1 cellular context compared by ENCODE assay signal in the genomic region with DNA sequence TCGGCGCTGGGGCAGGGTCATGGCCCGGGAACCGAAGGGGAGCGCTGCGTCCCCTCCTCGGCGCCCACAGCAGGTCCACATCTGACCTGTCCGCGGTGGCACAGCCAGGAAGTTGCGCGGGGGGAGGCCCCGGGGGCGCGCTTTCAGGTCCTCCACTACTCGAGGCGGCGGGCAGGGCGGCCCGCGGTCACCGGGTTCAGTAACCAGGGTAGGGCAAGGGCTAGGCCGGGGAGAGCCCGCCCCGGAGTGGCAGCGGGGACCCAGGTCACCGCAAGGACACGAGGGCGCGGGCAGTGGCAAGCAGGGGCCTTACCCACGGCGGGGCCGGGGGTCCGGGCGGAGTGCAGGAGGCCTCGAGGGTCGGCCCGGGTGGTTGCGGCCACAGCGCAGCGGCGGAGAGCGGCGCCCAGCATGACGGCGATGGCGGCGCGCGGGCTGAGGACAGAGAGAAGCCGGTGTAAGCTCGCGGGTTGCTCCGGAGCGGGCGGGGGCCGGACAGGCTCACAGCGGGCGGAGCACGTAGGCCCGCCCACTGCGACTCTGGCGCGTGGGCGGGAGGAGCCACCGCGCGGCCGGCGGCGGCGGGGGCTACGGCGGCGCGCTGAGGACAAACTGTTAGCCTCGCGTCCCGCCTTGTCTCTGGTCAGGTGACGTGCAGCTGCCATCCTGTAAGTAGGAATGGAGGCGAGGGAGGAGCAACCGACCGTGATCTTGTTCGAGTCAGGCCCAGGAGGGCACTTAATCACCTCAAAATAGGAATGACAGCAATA.
TF ChIP-seq lines count a peak whose summit lies in the region.

A gene (minus strand): TSS at position 472 of the 770 bp plus-strand sequence. CDS start 59 bp downstream, at position 413.

TF ChIP-seq in HepG2, 621 proteins besides CTCF, POLR2A, EP300 and RAD21 (continued from another document and continues in another):
- TF ChIP-seq, protein P1, sequence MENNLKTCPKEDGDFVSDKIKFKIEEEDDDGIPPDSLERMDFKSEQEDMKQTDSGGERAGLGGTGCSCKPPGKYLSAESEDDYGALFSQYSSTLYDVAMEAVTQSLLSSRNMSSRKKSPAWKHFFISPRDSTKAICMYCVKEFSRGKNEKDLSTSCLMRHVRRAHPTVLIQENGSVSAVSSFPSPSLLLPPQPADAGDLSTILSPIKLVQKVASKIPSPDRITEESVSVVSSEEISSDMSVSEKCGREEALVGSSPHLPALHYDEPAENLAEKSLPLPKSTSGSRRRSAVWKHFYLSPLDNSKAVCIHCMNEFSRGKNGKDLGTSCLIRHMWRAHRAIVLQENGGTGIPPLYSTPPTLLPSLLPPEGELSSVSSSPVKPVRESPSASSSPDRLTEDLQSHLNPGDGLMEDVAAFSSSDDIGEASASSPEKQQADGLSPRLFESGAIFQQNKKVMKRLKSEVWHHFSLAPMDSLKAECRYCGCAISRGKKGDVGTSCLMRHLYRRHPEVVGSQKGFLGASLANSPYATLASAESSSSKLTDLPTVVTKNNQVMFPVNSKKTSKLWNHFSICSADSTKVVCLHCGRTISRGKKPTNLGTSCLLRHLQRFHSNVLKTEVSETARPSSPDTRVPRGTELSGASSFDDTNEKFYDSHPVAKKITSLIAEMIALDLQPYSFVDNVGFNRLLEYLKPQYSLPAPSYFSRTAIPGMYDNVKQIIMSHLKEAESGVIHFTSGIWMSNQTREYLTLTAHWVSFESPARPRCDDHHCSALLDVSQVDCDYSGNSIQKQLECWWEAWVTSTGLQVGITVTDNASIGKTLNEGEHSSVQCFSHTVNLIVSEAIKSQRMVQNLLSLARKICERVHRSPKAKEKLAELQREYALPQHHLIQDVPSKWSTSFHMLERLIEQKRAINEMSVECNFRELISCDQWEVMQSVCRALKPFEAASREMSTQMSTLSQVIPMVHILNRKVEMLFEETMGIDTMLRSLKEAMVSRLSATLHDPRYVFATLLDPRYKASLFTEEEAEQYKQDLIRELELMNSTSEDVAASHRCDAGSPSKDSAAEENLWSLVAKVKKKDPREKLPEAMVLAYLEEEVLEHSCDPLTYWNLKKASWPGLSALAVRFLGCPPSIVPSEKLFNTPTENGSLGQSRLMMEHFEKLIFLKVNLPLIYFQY (CRISPR knock-in tag; IDR thresholded peaks at IDR 0.05; ENCODE audit: borderline replicate concordance), result no peak; the same call in 1 of the 2 replicates
- peak; percentile 87 for TF ChIP-seq ZNF772 (CRISPR knock-in tag; IDR thresholded peaks at IDR 0.05)
- TF ChIP-seq, protein P2, sequence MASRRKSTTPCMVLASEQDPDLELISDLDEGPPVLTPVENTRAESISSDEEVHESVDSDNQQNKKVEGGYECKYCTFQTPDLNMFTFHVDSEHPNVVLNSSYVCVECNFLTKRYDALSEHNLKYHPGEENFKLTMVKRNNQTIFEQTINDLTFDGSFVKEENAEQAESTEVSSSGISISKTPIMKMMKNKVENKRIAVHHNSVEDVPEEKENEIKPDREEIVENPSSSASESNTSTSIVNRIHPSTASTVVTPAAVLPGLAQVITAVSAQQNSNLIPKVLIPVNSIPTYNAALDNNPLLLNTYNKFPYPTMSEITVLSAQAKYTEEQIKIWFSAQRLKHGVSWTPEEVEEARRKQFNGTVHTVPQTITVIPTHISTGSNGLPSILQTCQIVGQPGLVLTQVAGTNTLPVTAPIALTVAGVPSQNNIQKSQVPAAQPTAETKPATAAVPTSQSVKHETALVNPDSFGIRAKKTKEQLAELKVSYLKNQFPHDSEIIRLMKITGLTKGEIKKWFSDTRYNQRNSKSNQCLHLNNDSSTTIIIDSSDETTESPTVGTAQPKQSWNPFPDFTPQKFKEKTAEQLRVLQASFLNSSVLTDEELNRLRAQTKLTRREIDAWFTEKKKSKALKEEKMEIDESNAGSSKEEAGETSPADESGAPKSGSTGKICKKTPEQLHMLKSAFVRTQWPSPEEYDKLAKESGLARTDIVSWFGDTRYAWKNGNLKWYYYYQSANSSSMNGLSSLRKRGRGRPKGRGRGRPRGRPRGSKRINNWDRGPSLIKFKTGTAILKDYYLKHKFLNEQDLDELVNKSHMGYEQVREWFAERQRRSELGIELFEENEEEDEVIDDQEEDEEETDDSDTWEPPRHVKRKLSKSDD (CRISPR knock-in tag; IDR thresholded peaks at IDR 0.05; ENCODE audit: low read depth), result 0 out of 2 replicates have a peak, but pooled peaks have one; percentile 73
- no peak for TF ChIP-seq ZFP36L2 (CRISPR knock-in tag; IDR thresholded peaks at IDR 0.05)
- peak; percentile 77; the same call in 1 of the 2 replicates for TF ChIP-seq SRY (CRISPR knock-in tag; IDR thresholded peaks at IDR 0.05)
- TF ChIP-seq, protein P3, sequence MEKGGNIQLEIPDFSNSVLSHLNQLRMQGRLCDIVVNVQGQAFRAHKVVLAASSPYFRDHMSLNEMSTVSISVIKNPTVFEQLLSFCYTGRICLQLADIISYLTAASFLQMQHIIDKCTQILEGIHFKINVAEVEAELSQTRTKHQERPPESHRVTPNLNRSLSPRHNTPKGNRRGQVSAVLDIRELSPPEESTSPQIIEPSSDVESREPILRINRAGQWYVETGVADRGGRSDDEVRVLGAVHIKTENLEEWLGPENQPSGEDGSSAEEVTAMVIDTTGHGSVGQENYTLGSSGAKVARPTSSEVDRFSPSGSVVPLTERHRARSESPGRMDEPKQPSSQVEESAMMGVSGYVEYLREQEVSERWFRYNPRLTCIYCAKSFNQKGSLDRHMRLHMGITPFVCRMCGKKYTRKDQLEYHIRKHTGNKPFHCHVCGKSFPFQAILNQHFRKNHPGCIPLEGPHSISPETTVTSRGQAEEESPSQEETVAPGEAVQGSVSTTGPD (CRISPR knock-in tag; IDR thresholded peaks at IDR 0.05), result no peak
- TF ChIP-seq ZBTB7B (CRISPR knock-in tag; IDR thresholded peaks at IDR 0.05), result peak; percentile 81
- TF ChIP-seq ZC3H13 (CRISPR knock-in tag; IDR thresholded peaks at IDR 0.05), result peak; percentile 82
- TF ChIP-seq CREB1 (IDR thresholded peaks at IDR 0.05), result peak; percentile 70
- TF ChIP-seq CREB1 (CRISPR knock-in tag; IDR thresholded peaks at IDR 0.05), result no peak
- TF ChIP-seq ISL2 (CRISPR knock-in tag; IDR thresholded peaks at IDR 0.05), result peak; percentile 31; the same call in 1 of the 2 replicates
- 0 out of 2 replicates have a peak, but pooled peaks have one; percentile 44 for TF ChIP-seq ZNF367 (CRISPR knock-in tag; IDR thresholded peaks at IDR 0.05; ENCODE audit: borderline replicate concordance)
- peak; percentile 96 for TF ChIP-seq ATF7-NPFF (CRISPR knock-in tag; IDR thresholded peaks at IDR 0.05; ENCODE audit: low read depth)
- TF ChIP-seq ZNF20 (CRISPR knock-in tag; IDR thresholded peaks at IDR 0.05), result no peak
- peak; percentile 94 for TF ChIP-seq SAP130 (CRISPR knock-in tag; IDR thresholded peaks at IDR 0.05; ENCODE audit: low read depth)
- TF ChIP-seq, protein P4, sequence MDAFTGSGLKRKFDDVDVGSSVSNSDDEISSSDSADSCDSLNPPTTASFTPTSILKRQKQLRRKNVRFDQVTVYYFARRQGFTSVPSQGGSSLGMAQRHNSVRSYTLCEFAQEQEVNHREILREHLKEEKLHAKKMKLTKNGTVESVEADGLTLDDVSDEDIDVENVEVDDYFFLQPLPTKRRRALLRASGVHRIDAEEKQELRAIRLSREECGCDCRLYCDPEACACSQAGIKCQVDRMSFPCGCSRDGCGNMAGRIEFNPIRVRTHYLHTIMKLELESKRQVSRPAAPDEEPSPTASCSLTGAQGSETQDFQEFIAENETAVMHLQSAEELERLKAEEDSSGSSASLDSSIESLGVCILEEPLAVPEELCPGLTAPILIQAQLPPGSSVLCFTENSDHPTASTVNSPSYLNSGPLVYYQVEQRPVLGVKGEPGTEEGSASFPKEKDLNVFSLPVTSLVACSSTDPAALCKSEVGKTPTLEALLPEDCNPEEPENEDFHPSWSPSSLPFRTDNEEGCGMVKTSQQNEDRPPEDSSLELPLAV (CRISPR knock-in tag; conservative IDR thresholded peaks at IDR 0.05; ENCODE audit: low read depth), result no peak
- TF ChIP-seq NFIB (CRISPR knock-in tag; IDR thresholded peaks at IDR 0.05; ENCODE audit: borderline replicate concordance), result no peak; the same call in 1 of the 2 replicates
- TF ChIP-seq, protein P5, sequence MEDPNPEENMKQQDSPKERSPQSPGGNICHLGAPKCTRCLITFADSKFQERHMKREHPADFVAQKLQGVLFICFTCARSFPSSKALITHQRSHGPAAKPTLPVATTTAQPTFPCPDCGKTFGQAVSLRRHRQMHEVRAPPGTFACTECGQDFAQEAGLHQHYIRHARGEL (CRISPR knock-in tag; IDR thresholded peaks at IDR 0.05), result no peak
- TF ChIP-seq AHR (CRISPR knock-in tag; IDR thresholded peaks at IDR 0.05), result peak; percentile 81; the same call in 1 of the 2 replicates
- TF ChIP-seq ZNF530 (CRISPR knock-in tag; IDR thresholded peaks at IDR 0.05; ENCODE audit: low read depth), result no peak
- TF ChIP-seq KLF9 (CRISPR knock-in tag; IDR thresholded peaks at IDR 0.05; ENCODE audit: low read depth), result no peak
- TF ChIP-seq, protein P6, sequence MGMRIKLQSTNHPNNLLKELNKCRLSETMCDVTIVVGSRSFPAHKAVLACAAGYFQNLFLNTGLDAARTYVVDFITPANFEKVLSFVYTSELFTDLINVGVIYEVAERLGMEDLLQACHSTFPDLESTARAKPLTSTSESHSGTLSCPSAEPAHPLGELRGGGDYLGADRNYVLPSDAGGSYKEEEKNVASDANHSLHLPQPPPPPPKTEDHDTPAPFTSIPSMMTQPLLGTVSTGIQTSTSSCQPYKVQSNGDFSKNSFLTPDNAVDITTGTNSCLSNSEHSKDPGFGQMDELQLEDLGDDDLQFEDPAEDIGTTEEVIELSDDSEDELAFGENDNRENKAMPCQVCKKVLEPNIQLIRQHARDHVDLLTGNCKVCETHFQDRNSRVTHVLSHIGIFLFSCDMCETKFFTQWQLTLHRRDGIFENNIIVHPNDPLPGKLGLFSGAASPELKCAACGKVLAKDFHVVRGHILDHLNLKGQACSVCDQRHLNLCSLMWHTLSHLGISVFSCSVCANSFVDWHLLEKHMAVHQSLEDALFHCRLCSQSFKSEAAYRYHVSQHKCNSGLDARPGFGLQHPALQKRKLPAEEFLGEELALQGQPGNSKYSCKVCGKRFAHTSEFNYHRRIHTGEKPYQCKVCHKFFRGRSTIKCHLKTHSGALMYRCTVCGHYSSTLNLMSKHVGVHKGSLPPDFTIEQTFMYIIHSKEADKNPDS (CRISPR knock-in tag; IDR thresholded peaks at IDR 0.05), result peak; percentile 75; the same call in 1 of the 2 replicates
- peak; percentile 89 for TF ChIP-seq MYC (CRISPR knock-in tag; IDR thresholded peaks at IDR 0.05; ENCODE audit: borderline replicate concordance)
- TF ChIP-seq ZNF136 (CRISPR knock-in tag; IDR thresholded peaks at IDR 0.05; ENCODE audit: low read depth), result no peak
- TF ChIP-seq, protein P7, sequence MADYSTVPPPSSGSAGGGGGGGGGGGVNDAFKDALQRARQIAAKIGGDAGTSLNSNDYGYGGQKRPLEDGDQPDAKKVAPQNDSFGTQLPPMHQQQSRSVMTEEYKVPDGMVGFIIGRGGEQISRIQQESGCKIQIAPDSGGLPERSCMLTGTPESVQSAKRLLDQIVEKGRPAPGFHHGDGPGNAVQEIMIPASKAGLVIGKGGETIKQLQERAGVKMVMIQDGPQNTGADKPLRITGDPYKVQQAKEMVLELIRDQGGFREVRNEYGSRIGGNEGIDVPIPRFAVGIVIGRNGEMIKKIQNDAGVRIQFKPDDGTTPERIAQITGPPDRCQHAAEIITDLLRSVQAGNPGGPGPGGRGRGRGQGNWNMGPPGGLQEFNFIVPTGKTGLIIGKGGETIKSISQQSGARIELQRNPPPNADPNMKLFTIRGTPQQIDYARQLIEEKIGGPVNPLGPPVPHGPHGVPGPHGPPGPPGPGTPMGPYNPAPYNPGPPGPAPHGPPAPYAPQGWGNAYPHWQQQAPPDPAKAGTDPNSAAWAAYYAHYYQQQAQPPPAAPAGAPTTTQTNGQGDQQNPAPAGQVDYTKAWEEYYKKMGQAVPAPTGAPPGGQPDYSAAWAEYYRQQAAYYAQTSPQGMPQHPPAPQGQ (CRISPR knock-in tag; IDR thresholded peaks at IDR 0.05; ENCODE audit: borderline replicate concordance), result no peak
- TF ChIP-seq SETDB1 (CRISPR knock-in tag; IDR thresholded peaks at IDR 0.05; ENCODE audit: borderline replicate concordance), result no peak
- peak; percentile 96 for TF ChIP-seq ESRRA (CRISPR knock-in tag; IDR thresholded peaks at IDR 0.05; ENCODE audit: low read depth)
- peak; percentile 93 for TF ChIP-seq SRSF1 (optimal IDR thresholded peaks at IDR 0.05; ENCODE audit: low read depth, low read length)
- TF ChIP-seq ZNF605 (CRISPR knock-in tag; IDR thresholded peaks at IDR 0.05), result no peak
- peak; percentile 63; the same call in 1 of the 2 replicates for TF ChIP-seq KDM2A (CRISPR knock-in tag; IDR thresholded peaks at IDR 0.05; ENCODE audit: borderline replicate concordance, low read depth)
- 0 out of 2 replicates have a peak, but pooled peaks have one; percentile 49 for TF ChIP-seq ZNF33B (CRISPR knock-in tag; IDR thresholded peaks at IDR 0.05)
- TF ChIP-seq ISX (CRISPR knock-in tag; conservative IDR thresholded peaks at IDR 0.05), result 0 out of 2 replicates have a peak, but pooled peaks have one; percentile 58
- TF ChIP-seq ZNF766 (CRISPR knock-in tag; IDR thresholded peaks at IDR 0.05; ENCODE audit: borderline replicate concordance), result peak; percentile 55
- TF ChIP-seq ZFP62 (CRISPR knock-in tag; IDR thresholded peaks at IDR 0.05), result no peak
- TF ChIP-seq DPF2 (CRISPR knock-in tag; IDR thresholded peaks at IDR 0.05; ENCODE audit: borderline replicate concordance, low read depth), result no peak
- TF ChIP-seq SP4 (CRISPR knock-in tag; IDR thresholded peaks at IDR 0.05), result peak; percentile 87
- peak; percentile 77; the same call in 1 of the 2 replicates for TF ChIP-seq NCOA1 (CRISPR knock-in tag; IDR thresholded peaks at IDR 0.05)
- no peak; the same call in 1 of the 2 replicates for TF ChIP-seq AKAP8 (CRISPR knock-in tag; IDR thresholded peaks at IDR 0.05)
- TF ChIP-seq WIZ (CRISPR knock-in tag; IDR thresholded peaks at IDR 0.05), result no peak; the same call in 1 of the 2 replicates
- TF ChIP-seq HHEX (CRISPR knock-in tag; IDR thresholded peaks at IDR 0.05), result no peak
- TF ChIP-seq BCL6 (CRISPR knock-in tag; IDR thresholded peaks at IDR 0.05), result peak; percentile 36; the same call in 1 of the 2 replicates
- TF ChIP-seq JUND (CRISPR knock-in tag; IDR thresholded peaks at IDR 0.05), result peak; percentile 58; the same call in 1 of the 2 replicates
- TF ChIP-seq PTBP1 (IDR thresholded peaks at IDR 0.05; ENCODE audit: low read depth, low read length, poor library complexity, severe bottlenecking), result peak; percentile 35
- no peak for TF ChIP-seq FOXK2 (IDR thresholded peaks at IDR 0.05)
- 0 out of 2 replicates have a peak, but pooled peaks have one; percentile 27 for TF ChIP-seq BRCA1 (CRISPR knock-in tag; IDR thresholded peaks at IDR 0.05)
- TF ChIP-seq KDM5A (IDR thresholded peaks at IDR 0.05; ENCODE audit: borderline replicate concordance, low read length), result no peak; the same call in none of the 2 replicates
- TF ChIP-seq RFX3 (CRISPR knock-in tag; IDR thresholded peaks at IDR 0.05), result no peak
- TF ChIP-seq SMARCC2 (IDR thresholded peaks at IDR 0.05), result no peak
- TF ChIP-seq, protein P8, sequence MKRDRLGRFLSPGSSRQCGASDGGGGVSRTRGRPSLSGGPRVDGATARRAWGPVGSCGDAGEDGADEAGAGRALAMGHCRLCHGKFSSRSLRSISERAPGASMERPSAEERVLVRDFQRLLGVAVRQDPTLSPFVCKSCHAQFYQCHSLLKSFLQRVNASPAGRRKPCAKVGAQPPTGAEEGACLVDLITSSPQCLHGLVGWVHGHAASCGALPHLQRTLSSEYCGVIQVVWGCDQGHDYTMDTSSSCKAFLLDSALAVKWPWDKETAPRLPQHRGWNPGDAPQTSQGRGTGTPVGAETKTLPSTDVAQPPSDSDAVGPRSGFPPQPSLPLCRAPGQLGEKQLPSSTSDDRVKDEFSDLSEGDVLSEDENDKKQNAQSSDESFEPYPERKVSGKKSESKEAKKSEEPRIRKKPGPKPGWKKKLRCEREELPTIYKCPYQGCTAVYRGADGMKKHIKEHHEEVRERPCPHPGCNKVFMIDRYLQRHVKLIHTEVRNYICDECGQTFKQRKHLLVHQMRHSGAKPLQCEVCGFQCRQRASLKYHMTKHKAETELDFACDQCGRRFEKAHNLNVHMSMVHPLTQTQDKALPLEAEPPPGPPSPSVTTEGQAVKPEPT (CRISPR knock-in tag; IDR thresholded peaks at IDR 0.05; ENCODE audit: low read depth), result peak; percentile 30; the same call in 1 of the 2 replicates
